In genomic region chr6:27891300-27891913, GRCh38 we compare ENCODE assay signal across 9 cellular contexts. TPM values are rescaled to one million over a fixed set of nuclear protein-coding genes. Genes with fewer than 3 reads are reported as not detected.
DNase-seq lines count a peak whose midpoint lies in the region; ATAC-seq, FAIRE-seq and TF ChIP-seq lines count a peak whose summit lies in the region.
"Had no signal": no experiment of that assay in that cellular context is flagged by ENCODE, and none has a peak within 500 bp of the region (broad histone marks: within the 10 kb centered on the region; RNA-seq: fewer than 3 reads in every experiment).

No MANE protein-coding gene starts in this region.

- in situ Hi-C loops in GM12878 (cut with MboI): loop anchor here (5.0 to 10.0 kb wide), 5 partner anchors 54 to 1859 kb away; partner anchors contain the start of gene ZNF184

- H3K27me3 ChIP-seq in CD4-positive, alpha-beta T cell (ENCODE audit: control insufficient read depth, insufficient read depth, low read length): no peaks in the 10 kb centered on the region
- H3K27me3 ChIP-seq in Karpas-422 (ENCODE audit: low read length): no peaks in the 10 kb centered on the region
- H3K27me3 ChIP-seq in GM12878 (replicated peaks in 1 of 2; ENCODE audit: control insufficient read depth in 2 of 2, insufficient read depth in 2 of 2, low read length in 1 of 2): no peaks in the 10 kb centered on the region
- no peaks in the 10 kb centered on the region for H3K27me3 ChIP-seq in mononuclear cell (ENCODE audit: insufficient read depth, low read length)

- TF ChIP-seq CTCF in CD4-positive, alpha-beta T cell (IDR thresholded peaks at IDR 0.05): no peak
- TF ChIP-seq CTCF in GM12878 (IDR thresholded peaks at IDR 0.05 in 2 of 3, conservative IDR thresholded peaks at IDR 0.05 in 1 of 3; ENCODE audit: control insufficient read depth in 2 of 3, extremely low read depth in 1 of 3, insufficient read depth in 1 of 3, low read depth in 3 of 3, low read length in 3 of 3): no peak

- WGBS in GM12878 (ENCODE audit: insufficient coverage, insufficient replicate concordance, low lambda C conversion rate, missing lambda C conversion rate): 0% methylated on average over 7 of the region's 7 CpGs

- H4K20me1 ChIP-seq in Karpas-422 (ENCODE audit: insufficient read depth, low read depth, low read length) (no peaks in the 10 kb centered on the region), GM12878 (ENCODE audit: control insufficient read depth, insufficient read depth) (no peaks in the 10 kb centered on the region)

- ATAC-seq in CD4-positive, alpha-beta T cell (ENCODE audit: poor library complexity): no peak
- ATAC-seq in GM12878 (no peak), HG03342 (IDR thresholded peaks at IDR 0.05; ENCODE audit: unreplicated experiment) (no peak)
- ATAC-seq: Right ventricle myocardium inferior had no signal

- no peaks in the 10 kb centered on the region for H3K9me2 ChIP-seq in Karpas-422 (replicated peaks; ENCODE audit: insufficient read depth, low read length)

- no TSS peak for BruUV-seq in GM12878 (replicated peaks; lab: Mats Ljungman, UMichigan)

- RAD21 ChIA-PET in GM12878 (lab: Charles Lee; ENCODE audit: unreplicated experiment): interaction anchor here (0.6 to 5.0 kb wide), 12 partner anchors 11 to 1859 kb away, joined by 3 to 48 read pairs (median 9); a partner anchor contains a TSS

- H3K27me3 Mint-ChIP-seq in CD4-positive, alpha-beta T cell: no peaks in the 10 kb centered on the region

- peak overlapping the region; percentile 65 for H3K4me3 ChIP-seq in Karpas-422 (ENCODE audit: low read length)
- peak overlapping the region; percentile 85 for H3K4me3 ChIP-seq in GM12878
- H3K4me3 ChIP-seq in mononuclear cell (ENCODE audit: low read length): peak overlapping the region; percentile 19

- no peak for TF ChIP-seq EP300 in GM12878 (IDR thresholded peaks at IDR 0.05; ENCODE audit: borderline replicate concordance in 1 of 2, control insufficient read depth in 1 of 2, low read depth in 2 of 2, low read length in 2 of 2)

- peak overlapping the region; percentile 77 for H3K4me3 Mint-ChIP-seq in CD4-positive, alpha-beta T cell

- peaks cover 2% of the 10 kb centered on the region for H3K9me3 Mint-ChIP-seq in CD4-positive, alpha-beta T cell

- no peaks in the 10 kb centered on the region for H3K9me3 ChIP-seq in CD4-positive, alpha-beta T cell (ENCODE audit: control insufficient read depth, low read length)
- no peaks in the 10 kb centered on the region for H3K9me3 ChIP-seq in Karpas-422 (ENCODE audit: low read length)
- H3K9me3 ChIP-seq in GM12878 (replicated peaks; ENCODE audit: control insufficient read depth, insufficient read depth, low read length): no peaks in the 10 kb centered on the region
- no peaks in the 10 kb centered on the region for H3K9me3 ChIP-seq in mononuclear cell (ENCODE audit: low read depth, low read length)

- TF ChIP-seq RAD21 in GM12878 (IDR thresholded peaks at IDR 0.05; ENCODE audit: insufficient read depth, low read depth, low read length): no peak

- POLR2A ChIA-PET in CD4-positive, alpha-beta T cell (lab: Charles Lee): interaction anchor here (0.7 to 10.4 kb wide), 29 partner anchors 13 to 1871 kb away, joined by 3 to 1297 read pairs (median 7); partner anchors contain the start of genes HMGN4 and ZNF184
- POLR2A ChIA-PET in GM12878 (lab: Charles Lee): interaction anchor here (0.6 to 7.9 kb wide), 13 partner anchors 17 to 1370 kb away, joined by 3 to 119 read pairs (median 10); a partner anchor contains a TSS

- no peak for TF ChIP-seq POLR2A in GM12878 (IDR thresholded peaks at IDR 0.05; ENCODE audit: low read depth, low read length)

- H3K79me2 ChIP-seq in Karpas-422 (ENCODE audit: low read length) (no peaks in the 10 kb centered on the region), GM12878 (ENCODE audit: control insufficient read depth, insufficient read depth, low read length) (peaks cover 33% of the 10 kb centered on the region)

- no peak overlapping the region for H3K27ac Mint-ChIP-seq in CD4-positive, alpha-beta T cell

- no peak for DNase-seq in CD4-positive, alpha-beta T cell
- DNase-seq in Karpas-422: no peak
- DNase-seq in GM12878 (ENCODE audit: low read depth, low spot score): no peak
- DNase-seq in NCI-H187 (lab: John Stamatoyannopoulos, UW): no peak
- DNase-seq in AG20443 (ENCODE audit: low spot score): no peak
- no peak for DNase-seq in HuH-7.5 (ENCODE audit: low spot score)

- no peak for FAIRE-seq in GM12878 (lab: Jason Lieb, UNC)

- H3K4me2 ChIP-seq in Karpas-422 (ENCODE audit: low read depth, low read length, poor library complexity, severe bottlenecking) (peak overlapping the region; percentile 79), GM12878 (ENCODE audit: control insufficient read depth, insufficient read depth) (peak overlapping the region; percentile 89)

- H3K36me3 Mint-ChIP-seq in CD4-positive, alpha-beta T cell (ENCODE audit: low read depth): peaks cover 10% of the 10 kb centered on the region

- H3K36me3 ChIP-seq in Karpas-422 (ENCODE audit: insufficient read depth, low read length) (no peaks in the 10 kb centered on the region), GM12878 (ENCODE audit: control insufficient read depth in 2 of 2, insufficient read depth in 2 of 2, low read length in 1 of 2) (no peaks in the 10 kb centered on the region)

- CTCF ChIA-PET in CD4-positive, alpha-beta T cell (lab: Charles Lee): interaction anchor here (0.7 to 3.1 kb wide), 5 partner anchors 19 to 1859 kb away, joined by 3 to 28 read pairs (median 3); a partner anchor contains a TSS
- CTCF ChIA-PET in GM12878 (lab: Yijun Ruan, JAX): interaction anchor here (3.0 to 3.3 kb wide), 2 partner anchors 20 to 72 kb away, joined by 12 to 19 read pairs; a partner anchor contains a TSS

- H3K4me1 Mint-ChIP-seq in CD4-positive, alpha-beta T cell (ENCODE audit: low read depth): peaks cover 29% of the 10 kb centered on the region

- SMC1A ChIA-PET in GM12878 (lab: Charles Lee; ENCODE audit: uncharacterized antibody, unreplicated experiment): interaction anchor here (1.1 to 8.0 kb wide), 7 partner anchors 17 to 80 kb away, joined by 3 to 85 read pairs (median 8); a partner anchor contains a TSS

- no peak overlapping the region for H3K27ac ChIP-seq in CD4-positive, alpha-beta T cell (ENCODE audit: low read depth, low read length)
- H3K27ac ChIP-seq in Karpas-422 (ENCODE audit: low read length) (peak overlapping the region; percentile 76), GM12878 (ENCODE audit: control insufficient read depth, insufficient read depth) (peak overlapping the region; percentile 90)

- peak overlapping the region; percentile 72 for H3K9ac ChIP-seq in Karpas-422 (ENCODE audit: low read length)
- H3K9ac ChIP-seq in GM12878 (ENCODE audit: control insufficient read depth, insufficient read depth, low read length): peak overlapping the region; percentile 88

- peaks cover 55% of the 10 kb centered on the region for H3K4me1 ChIP-seq in Karpas-422 (ENCODE audit: low read length)
- peaks cover 5% of the 10 kb centered on the region; the same call in 1 of the 2 replicates for H3K4me1 ChIP-seq in GM12878 (ENCODE audit: control insufficient read depth, insufficient read depth, low read length)
- H3K4me1 ChIP-seq in mononuclear cell (ENCODE audit: insufficient read depth, low read length): peaks cover 63% of the 10 kb centered on the region

- intact Hi-C loops in CD4-positive, alpha-beta T cell (cut with DNase I, micrococcal nuclease): loop anchor here (5.0 to 10.0 kb wide), 5 partner anchors 54 to 1867 kb away; a partner anchor contains a TSS
- intact Hi-C loops in GM12878 (cut with micrococcal nuclease; ENCODE audit: unreplicated experiment): loop anchor here (2.0 to 10.0 kb wide), 5 partner anchors 19 to 1694 kb away; partner anchors contain the start of gene ZNF184

- H2AFZ ChIP-seq in Karpas-422 (ENCODE audit: low read length) (no peak overlapping the region; the same call in 1 of the 2 replicates), GM12878 (ENCODE audit: control insufficient read depth, low read depth, low read length) (0 out of 2 replicates have a peak overlapping the region, but pooled peaks have one; percentile 25)

TF ChIP-seq in GM12878, 131 proteins besides CTCF, POLR2A, EP300 and RAD21 (continues in another document):
- TF ChIP-seq KDM1A (IDR thresholded peaks at IDR 0.05; ENCODE audit: borderline replicate concordance): no peak

RNA-seq across cellular contexts. Expression of gene OR2B2, which starts 20.8 kb away (rescaled TPM):
- not detected for total RNA-seq in CD4-positive, alpha-beta T cell
- total RNA-seq in Karpas-422 (2014; rRNA removed; shearing (Covaris generic); ENCODE audit: low replicate concordance): not detected in 2 replicates
- not detected in 2 replicates for total RNA-seq in GM12878 (2013; cell fraction: nucleolus; rRNA removed)
- total RNA-seq in GM12878 (2014; rRNA removed) (not detected in 2 replicates), GM12878 (2014; rRNA removed; fragmentation: Illumina TruSeq; extraction: Trizol) (not detected in 2 replicates), GM12878 (2021) (not detected in 2 replicates), mononuclear cell (not detected)
- polyA plus RNA-seq in GM12878 (2011; ENCODE audit: low read depth): not detected
- polyA plus RNA-seq in GM12878 (2011; rRNA removed) (not detected in 2 replicates), GM12878 (2014; fragmentation: Illumina TruSeq; extraction: Trizol) (not detected in 2 replicates), GM12878 (2014; fragmentation: Nextera tagmentation; extraction: Ambion mirVana) (not detected), GM12878 (2014; rRNA removed) (not detected in 2 replicates), GM12878 (2016; fragmentation: Nextera tagmentation; extraction: Ambion mirVana) (not detected)
- not detected in 2 replicates for polyA plus RNA-seq in GM12878 (2011; cell fraction: cytosol; rRNA removed)
- polyA plus RNA-seq in GM12878 (2011; cell fraction: nucleus; rRNA removed): not detected in 2 replicates
- polyA plus RNA-seq in GM12878 (2012): not detected in 2 replicates
- not detected in 2 replicates for polyA minus RNA-seq in GM12878 (2011; rRNA and poly(A)+ RNA removed)
- not detected in 2 replicates for polyA minus RNA-seq in GM12878 (2011; cell fraction: cytosol; rRNA and poly(A)+ RNA removed)
- polyA minus RNA-seq in GM12878 (2011; cell fraction: nucleus; rRNA and poly(A)+ RNA removed): not detected in 2 replicates
- total RNA-seq: Right ventricle myocardium inferior had no signal

Comparison
In these comparisons a context has a peak if more than half of its experiments do, and no peak if none do; other contexts are left out.
1. H3K4me3 ChIP-seq: peak in every context shown above with its lines; median percentile 85 in GM12878; 65 in Karpas-422; 19 in mononuclear cell.